ENCODE assay signal across 8 cellular contexts in the genomic region with DNA sequence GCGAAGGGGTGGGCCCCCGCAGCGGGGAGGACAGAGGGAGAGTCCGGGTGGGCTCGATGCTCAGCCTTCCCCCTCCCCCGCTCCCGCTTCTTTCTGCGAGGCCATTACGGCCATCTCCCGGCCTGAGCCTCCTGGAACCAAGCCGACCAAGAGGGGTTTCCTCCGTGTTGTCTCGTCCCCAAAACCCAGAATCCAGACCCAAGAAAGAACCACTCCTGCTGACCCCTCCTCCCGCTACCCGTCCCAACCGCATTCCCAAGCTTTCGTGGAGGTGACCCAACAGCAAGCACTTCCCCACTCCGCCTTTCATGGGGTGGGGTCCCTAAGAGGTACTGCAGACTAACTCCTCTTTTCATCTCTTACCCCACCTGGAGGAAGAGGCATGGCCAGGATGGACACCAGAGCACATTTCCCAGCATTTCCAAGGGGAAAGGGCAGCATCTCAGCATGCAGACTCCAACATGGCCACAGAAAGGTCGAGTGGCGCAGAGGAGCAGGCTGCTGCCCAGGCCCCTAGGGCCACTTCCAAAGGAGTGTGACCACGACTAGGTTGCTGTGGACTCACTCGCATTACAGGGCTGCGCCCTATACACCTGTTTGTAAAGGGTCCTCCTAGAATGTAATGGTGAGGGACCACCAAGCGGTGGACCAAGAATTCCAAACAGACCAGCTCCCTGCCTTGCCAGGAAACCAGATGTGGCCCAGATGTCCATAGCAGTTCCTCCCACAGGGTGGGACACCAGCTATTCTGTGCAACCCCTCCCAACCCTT. TPM values are rescaled to one million over a fixed set of nuclear protein-coding genes. Genes with fewer than 3 reads are reported as not detected.
DNase-seq lines count a peak whose midpoint lies in the region; ATAC-seq and TF ChIP-seq lines count a peak whose summit lies in the region.

No MANE protein-coding gene starts in this region.

- intact Hi-C loops in A673 (cut with micrococcal nuclease; ENCODE audit: unreplicated experiment) = loop anchor here (1.0 kb wide), 3 partner anchors 68 to 350 kb away; no protein-coding TSS in a partner anchor
- intact Hi-C loops in ovary (cut with DNase I) = loop anchor here in 3 of 4 donors (2.0 to 10.0 kb wide), 2 partner anchors 305 to 469 kb away; no protein-coding TSS in a partner anchor

- H3K4me3 ChIP-seq in A673 (ENCODE audit: low read depth, low read length, poor library complexity, severe bottlenecking) (peak overlapping the region; percentile 39), RWPE2 (ENCODE audit: severe bottlenecking) (no peak overlapping the region), epithelial cell of proximal tubule (ENCODE audit: low read depth, low read length) (peak overlapping the region; percentile 34), ovary (peak overlapping the region; percentile 38)

- WGBS in ovary, 3 donors = 13 to 22% (median 13%) methylated on average over 24 of the region's 24 CpGs

- POLR2A ChIA-PET in A673 (lab: Charles Lee; ENCODE audit: low non-redundant PET) = no interaction called here

- no peak for DNase-seq in A673 (ENCODE audit: low spot score)
- DNase-seq in RWPE2 (ENCODE audit: low spot score) = no peak
- no peak for DNase-seq in epithelial cell of proximal tubule (ENCODE audit: low read depth)
- no peak for DNase-seq in ovary
- no peak for DNase-seq in HCEC 1CT
- DNase-seq in foreskin melanocyte = no peak

- TF ChIP-seq POLR2A in ovary (IDR thresholded peaks at IDR 0.05) = no peak

- CTCF ChIA-PET in A673 (lab: Charles Lee) = interaction anchor here (0.6 to 3.6 kb wide), 6 partner anchors 16 to 845 kb away, joined by 3 to 49 read pairs (median 5); a partner anchor contains a TSS

- H3K27ac ChIP-seq in A673 (ENCODE audit: low read depth, low read length, poor library complexity, severe bottlenecking) (peak overlapping the region; percentile 78), RWPE2 (ENCODE audit: poor library complexity, severe bottlenecking) (peak overlapping the region; percentile 95), ovary (peak overlapping the region; percentile 19 to 56)

- H3K27me3 ChIP-seq in A673 (replicated peaks; ENCODE audit: insufficient read depth, low read depth, low read length, poor library complexity) = no peaks in the 10 kb centered on the region
- H3K27me3 ChIP-seq in RWPE2 (ENCODE audit: insufficient read depth, poor library complexity, severe bottlenecking) = no peaks in the 10 kb centered on the region
- H3K27me3 ChIP-seq in ovary = no peaks in the 10 kb centered on the region

- no peak for TF ChIP-seq CTCF in A673 (conservative IDR thresholded peaks at IDR 0.05; ENCODE audit: low read depth, low read length)
- TF ChIP-seq CTCF in RWPE2 (IDR thresholded peaks at IDR 0.05; ENCODE audit: poor library complexity, severe bottlenecking) = no peak
- no peak for TF ChIP-seq CTCF in epithelial cell of proximal tubule (conservative IDR thresholded peaks at IDR 0.05; ENCODE audit: low read depth, low read length)
- TF ChIP-seq CTCF in ovary (IDR thresholded peaks at IDR 0.05) = no peak

- no TSS peak for BruUV-seq in A673 (replicated peaks; lab: Mats Ljungman, UMichigan)

- ATAC-seq in GM21529 (IDR thresholded peaks at IDR 0.05; ENCODE audit: unreplicated experiment) (peak; percentile 13), RWPE2 (ENCODE audit: low read depth) (no peak), HG03565 (IDR thresholded peaks at IDR 0.05; ENCODE audit: unreplicated experiment) (no peak)

- H3K36me3 ChIP-seq in A673 (ENCODE audit: insufficient read depth, low read length, poor library complexity, severe bottlenecking) = no peaks in the 10 kb centered on the region
- no peaks in the 10 kb centered on the region for H3K36me3 ChIP-seq in RWPE2 (ENCODE audit: low read depth)
- no peaks in the 10 kb centered on the region for H3K36me3 ChIP-seq in ovary

- H3K4me1 ChIP-seq in A673 (ENCODE audit: insufficient read depth, low read length, poor library complexity, severe bottlenecking) (peaks cover 44% of the 10 kb centered on the region), RWPE2 (ENCODE audit: insufficient read depth, poor library complexity, severe bottlenecking) (peaks cover 41% of the 10 kb centered on the region), ovary (ENCODE audit: insufficient read depth) (peaks cover 11% of the 10 kb centered on the region)

- no peak for TF ChIP-seq EP300 in ovary (IDR thresholded peaks at IDR 0.05)

- H3K9me3 ChIP-seq in A673 (ENCODE audit: low read depth, low read length, poor library complexity, severe bottlenecking) = no peaks in the 10 kb centered on the region
- no peaks in the 10 kb centered on the region for H3K9me3 ChIP-seq in RWPE2 (ENCODE audit: severe bottlenecking)
- H3K9me3 ChIP-seq in ovary = no peaks in the 10 kb centered on the region

RNA-seq across cellular contexts. Expression of a gene that starts 53.5 kb away (rescaled TPM):
- total RNA-seq in A673 (2021) (78.8 and 80.4 TPM in 2 replicates), epithelial cell of proximal tubule (95.5 and 167 TPM in 2 replicates), ovary (10 to 100 TPM; 21.5 to 35.9 (median 24.9) TPM)
- 10 to 100 TPM; 20.8 to 23.3 TPM for polyA plus RNA-seq in ovary

RNA-seq across cellular contexts. Expression of a gene that starts 53.6 kb away (rescaled TPM):
- total RNA-seq in A673 (2021) = 32.0 and 34.2 TPM in 2 replicates
- 35.2 and 47.9 TPM in 2 replicates for total RNA-seq in epithelial cell of proximal tubule
- total RNA-seq in ovary = 10 to 100 TPM in 6 of 7 donors, 1 to 10 TPM in 1; 7.5 to 20.6 (median 16.5) TPM
- polyA plus RNA-seq in ovary = 10 to 100 TPM; 11.7 to 25.7 TPM

Comparison
In these comparisons a context has a peak if more than half of its experiments do, and no peak if none do; other contexts are left out.
1. H3K27ac ChIP-seq: peak in every context shown above with its lines; median percentile 95 in RWPE2; 78 in A673; 38 in ovary.